Comparison of ENCODE assay signal across 14 cellular contexts in the genomic region with DNA sequence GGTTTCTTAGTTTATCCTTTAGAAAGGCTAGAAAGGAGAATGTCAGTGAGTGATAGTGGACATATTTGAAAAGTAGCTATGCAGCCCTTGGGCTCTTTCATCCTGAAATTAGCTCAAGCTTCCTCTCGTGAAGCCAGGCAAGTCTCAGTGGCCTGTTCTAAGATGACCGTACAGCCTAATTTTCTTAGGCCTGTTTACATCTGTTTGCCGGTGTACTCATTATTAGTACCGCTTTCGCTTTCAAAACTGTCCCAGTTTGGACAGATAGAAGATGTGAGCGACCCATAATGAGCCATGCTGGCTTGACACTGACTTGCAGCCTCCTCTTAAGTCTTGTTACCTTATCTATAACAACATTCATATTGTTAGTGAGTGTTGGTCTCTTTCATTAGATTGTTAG. TPM values are rescaled to one million over a fixed set of nuclear protein-coding genes. Genes with fewer than 3 reads are reported as not detected.
A peak's percentile ranks its signal among the peaks of the same experiment; 100 is the strongest.
DNase-seq lines count a peak whose midpoint lies in the region; ATAC-seq, FAIRE-seq and TF ChIP-seq lines count a peak whose summit lies in the region.
"Had no signal": no experiment of that assay in that cellular context is flagged by ENCODE, and none has a peak within 500 bp of the region (broad histone marks: within the 10 kb centered on the region; RNA-seq: fewer than 3 reads in every experiment).

No MANE protein-coding gene starts in this region.

- H3K4me3 ChIP-seq in WI38 (ENCODE audit: low read depth, low read length) (peak overlapping the region; percentile 16), uterus (no peak overlapping the region), aorta (ENCODE audit: low read length in 2 of 2) (no peak overlapping the region)
- H3K4me3 ChIP-seq: breast epithelium had no signal

- WGBS in aorta, 2 donors: 81% methylated on average over 6 of the region's 6 CpGs

- no peak for FAIRE-seq in RCC 7860 (lab: Jason Lieb, UNC)

- peak; percentile 84 for ATAC-seq in GM18519 (IDR thresholded peaks at IDR 0.05; ENCODE audit: low FRiP score, unreplicated experiment)
- peak; percentile 97 for ATAC-seq in GM21576 (IDR thresholded peaks at IDR 0.05; ENCODE audit: unreplicated experiment)
- peak; percentile 96 for ATAC-seq in HG03159 (IDR thresholded peaks at IDR 0.05; ENCODE audit: unreplicated experiment)
- ATAC-seq in aorta (ENCODE audit: low FRiP score): no peak

- intact Hi-C loops in uterus (cut with DNase I; ENCODE audit: low total_unique reads) (no loop called here), aorta (cut with DNase I) (no loop called here)

- no peaks in the 10 kb centered on the region for H3K9me3 ChIP-seq in uterus
- no peaks in the 10 kb centered on the region for H3K9me3 ChIP-seq in aorta (ENCODE audit: control insufficient read depth, low read length)
- H3K9me3 ChIP-seq: breast epithelium, Caco-2 had no signal

- no peaks in the 10 kb centered on the region for H3K4me1 ChIP-seq in uterus
- no peaks in the 10 kb centered on the region for H3K4me1 ChIP-seq in aorta (ENCODE audit: control insufficient read depth in 1 of 2, insufficient read depth in 2 of 2, low read length in 2 of 2)
- H3K4me1 ChIP-seq: breast epithelium had no signal

- H3K27me3 ChIP-seq in uterus (no peaks in the 10 kb centered on the region), aorta (ENCODE audit: control insufficient read depth in 1 of 2, insufficient read depth in 2 of 2, low read length in 1 of 2) (no peaks in the 10 kb centered on the region)
- H3K27me3 ChIP-seq: breast epithelium had no signal

- H3K36me3 ChIP-seq in uterus (no peaks in the 10 kb centered on the region), aorta (ENCODE audit: control insufficient read depth in 1 of 2, insufficient read depth in 2 of 2, low read length in 1 of 2) (no peaks in the 10 kb centered on the region)
- H3K36me3 ChIP-seq: breast epithelium had no signal

- no peak for TF ChIP-seq POLR2A in uterus (IDR thresholded peaks at IDR 0.05)

- H3K27ac ChIP-seq in uterus: no peak overlapping the region
- H3K27ac ChIP-seq in aorta (ENCODE audit: low read depth in 1 of 2, low read length in 2 of 2): no peak overlapping the region
- H3K27ac ChIP-seq: breast epithelium had no signal

- DNase-seq in uterus (no peak), aorta (no peak), RCC 7860 (ENCODE audit: low spot score) (no peak), ureter (ENCODE audit: low spot score) (no peak)
- DNase-seq: Caco-2; mammary epithelial cell; NCI-H1436 treated with DMSO at 0.1 percent for 48 hours; SHP77; stimulated activated naive CD4-positive, alpha-beta T cell treated with Interleukin-2 at 50 U/mL for 16 hours had no signal

- TF ChIP-seq CTCF in WI38 (IDR thresholded peaks at IDR 0.05; ENCODE audit: low read depth, low read length): no peak
- no peak for TF ChIP-seq CTCF in uterus (IDR thresholded peaks at IDR 0.05)

RNA-seq across cellular contexts. Expression of gene ARL14, which starts 5.7 kb away (rescaled TPM):
- not detected for total RNA-seq in uterus
- not detected for total RNA-seq in aorta
- 1 to 10 TPM; 1.3 to 8.3 TPM for polyA plus RNA-seq in aorta
- 2.9 TPM for total RNA-seq in ureter
- total RNA-seq: breast epithelium had no signal
